Comparison of ENCODE assay signal across 8 cellular contexts in the genomic region with DNA sequence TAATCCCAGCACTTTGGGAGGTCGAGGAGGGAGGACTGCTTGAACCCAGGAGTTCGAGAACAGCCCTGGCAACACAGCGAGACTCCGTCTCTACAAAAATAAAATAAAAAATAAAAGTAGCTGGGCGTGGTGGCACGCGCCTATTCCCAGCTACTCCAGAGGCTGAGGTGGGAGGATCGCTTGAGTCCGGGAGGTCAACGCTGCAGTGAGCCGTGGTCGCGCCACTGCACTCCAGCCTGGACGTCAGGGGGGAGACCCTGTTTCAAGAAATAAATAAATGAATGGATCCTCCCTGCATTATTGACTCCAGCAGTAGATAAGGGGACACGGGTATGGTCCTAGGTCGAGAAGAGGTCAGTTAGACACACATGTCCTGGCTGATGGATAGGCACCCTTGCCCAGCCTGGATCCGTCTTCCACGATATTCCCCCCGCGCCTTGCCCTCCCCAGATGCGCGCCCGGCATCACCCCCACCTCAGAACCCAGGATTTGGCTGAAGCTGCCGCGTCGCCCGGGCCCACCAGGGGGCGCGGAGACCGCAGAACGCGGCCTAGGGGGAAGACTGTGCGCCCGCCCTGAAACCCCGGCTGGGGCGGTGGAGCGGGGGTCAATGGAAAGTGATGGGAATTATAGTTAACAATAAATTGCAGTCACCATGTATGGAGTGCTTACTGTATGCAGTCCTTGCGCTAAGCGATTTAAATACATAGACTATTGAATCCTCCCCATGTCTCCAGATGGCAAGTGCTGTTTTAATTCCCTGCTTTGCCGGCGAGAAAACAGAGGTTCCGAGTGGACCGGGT. TPM values are rescaled to one million over a fixed set of nuclear protein-coding genes. Genes with fewer than 3 reads are reported as not detected.
A peak's percentile ranks its signal among the peaks of the same experiment; 100 is the strongest.
DNase-seq lines count a peak whose midpoint lies in the region; ATAC-seq, FAIRE-seq and TF ChIP-seq lines count a peak whose summit lies in the region.

No MANE protein-coding gene starts in this region.

- H3K4me2 ChIP-seq in astrocyte (ENCODE audit: low read length) (peak overlapping the region; percentile 89), hepatocyte (peak overlapping the region; percentile 98)

- peak overlapping the region; percentile 81 for H3K4me3 Mint-ChIP-seq in T-helper 2 cell treated with Interferon-gamma antibody and Interleukin-4, amounts not matched to agents 5 μg/mL and 100 μg/mL, for 36 hours
- H3K4me3 Mint-ChIP-seq in astrocyte (ENCODE audit: unreplicated experiment) = peak overlapping the region; percentile 85

- H3K27ac Mint-ChIP-seq in T-helper 2 cell treated with Interferon-gamma antibody and Interleukin-4, amounts not matched to agents 5 μg/mL and 100 μg/mL, for 36 hours = peak overlapping the region; percentile 87
- H3K27ac Mint-ChIP-seq in astrocyte (ENCODE audit: unreplicated experiment) = peak overlapping the region; percentile 95

- no TSS peak for BruUV-seq in A673 (replicated peaks; lab: Mats Ljungman, UMichigan)

- H4K20me1 ChIP-seq in astrocyte (ENCODE audit: insufficient read depth, low read length) = no peaks in the 10 kb centered on the region
- H4K20me1 ChIP-seq in hepatocyte (ENCODE audit: insufficient read depth, poor library complexity, severe bottlenecking) = no peaks in the 10 kb centered on the region

- no peaks in the 10 kb centered on the region for H3K27me3 Mint-ChIP-seq in T-helper 2 cell treated with Interferon-gamma antibody and Interleukin-4, amounts not matched to agents 5 μg/mL and 100 μg/mL, for 36 hours (ENCODE audit: low read depth)
- H3K27me3 Mint-ChIP-seq in astrocyte (ENCODE audit: low read depth, unreplicated experiment) = no peaks in the 10 kb centered on the region

- H2AFZ ChIP-seq in astrocyte (ENCODE audit: low read depth, low read length) = peak overlapping the region; percentile 88
- H2AFZ ChIP-seq in hepatocyte = peak overlapping the region; percentile 46

- H3K9me3 ChIP-seq in A673 (ENCODE audit: low read depth, low read length, poor library complexity, severe bottlenecking) (no peaks in the 10 kb centered on the region), astrocyte (ENCODE audit: insufficient read depth, low read depth, low read length) (no peaks in the 10 kb centered on the region), hepatocyte (ENCODE audit: low read depth) (no peaks in the 10 kb centered on the region)

- intact Hi-C loops in A673 (cut with micrococcal nuclease; ENCODE audit: unreplicated experiment) = loop anchor here (1.0 kb wide), 1 partner anchor 19 kb away; no protein-coding TSS in a partner anchor

- peak overlapping the region; percentile 73 for H3K27ac ChIP-seq in A673 (ENCODE audit: low read depth, low read length, poor library complexity, severe bottlenecking)
- H3K27ac ChIP-seq in astrocyte (ENCODE audit: low read depth, low read length) = peak overlapping the region; percentile 89
- peak overlapping the region; percentile 96 for H3K27ac ChIP-seq in hepatocyte
- peak overlapping the region; percentile 97 for H3K27ac ChIP-seq in rectal smooth muscle tissue (ENCODE audit: low read depth, low read length)

- 16% methylated on average over 43 of the region's 43 CpGs for WGBS in hepatocyte (ENCODE audit: low lambda C conversion rate, missing lambda C conversion rate)

- H3K4me1 ChIP-seq in A673 (ENCODE audit: insufficient read depth, low read length, poor library complexity, severe bottlenecking) (peaks cover 23% of the 10 kb centered on the region), astrocyte (ENCODE audit: insufficient read depth, low read length) (peaks cover 33% of the 10 kb centered on the region), hepatocyte (ENCODE audit: insufficient read depth) (peaks cover 25% of the 10 kb centered on the region), rectal smooth muscle tissue (ENCODE audit: control insufficient read depth, insufficient read depth, low read length) (peaks cover 18% of the 10 kb centered on the region)

- H3K4me3 ChIP-seq in A673 (ENCODE audit: low read depth, low read length, poor library complexity, severe bottlenecking) (peak overlapping the region; percentile 48), astrocyte (ENCODE audit: insufficient read depth, low read depth, low read length) (peak overlapping the region; percentile 68), hepatocyte (peak overlapping the region; percentile 59), rectal smooth muscle tissue (ENCODE audit: low read length) (peak overlapping the region; percentile 76)

- H3K9me3 Mint-ChIP-seq in T-helper 2 cell treated with Interferon-gamma antibody and Interleukin-4, amounts not matched to agents 5 μg/mL and 100 μg/mL, for 36 hours = no peaks in the 10 kb centered on the region
- no peaks in the 10 kb centered on the region for H3K9me3 Mint-ChIP-seq in astrocyte (ENCODE audit: unreplicated experiment)

- POLR2A ChIA-PET in A673 (lab: Charles Lee; ENCODE audit: low non-redundant PET) = interaction anchor here (0.6 to 1.4 kb wide), 2 partner anchors 14 to 99 kb away, joined by 4 to 6 read pairs; partner anchors contain the start of gene JUNB

- CTCF ChIA-PET in A673 (lab: Charles Lee) = interaction anchor here (0.6 to 2.1 kb wide), 5 partner anchors 9 to 161 kb away, joined by 4 to 29 read pairs (median 7); partner anchors contain the start of genes FBXW9 and JUNB

- H3K36me3 Mint-ChIP-seq in T-helper 2 cell treated with Interferon-gamma antibody and Interleukin-4, amounts not matched to agents 5 μg/mL and 100 μg/mL, for 36 hours (ENCODE audit: low read depth) = no peaks in the 10 kb centered on the region
- H3K36me3 Mint-ChIP-seq in astrocyte (ENCODE audit: low read depth, unreplicated experiment) = peaks cover 2% of the 10 kb centered on the region

- H3K9ac ChIP-seq in astrocyte (ENCODE audit: low read length) (peak overlapping the region; percentile 84), rectal smooth muscle tissue (ENCODE audit: low read length) (peak overlapping the region; percentile 57)

- H3K36me3 ChIP-seq in A673 (ENCODE audit: insufficient read depth, low read length, poor library complexity, severe bottlenecking) (no peaks in the 10 kb centered on the region), astrocyte (ENCODE audit: insufficient read depth, low read length) (no peaks in the 10 kb centered on the region), hepatocyte (replicated peaks; ENCODE audit: insufficient read depth, low read depth) (no peaks in the 10 kb centered on the region), rectal smooth muscle tissue (ENCODE audit: control insufficient read depth, insufficient read depth, low read length) (no peaks in the 10 kb centered on the region)

- DNase-seq in A673 (ENCODE audit: low spot score) (peak; percentile 91), NCI-H1105 treated with DMSO at 0.1 percent for 48 hours (lab: John Stamatoyannopoulos, UW) (peak; percentile 76), astrocyte (ENCODE audit: low read depth) (no peak), hepatocyte (ENCODE audit: low spot score) (peak; percentile 91)
- DNase-seq in T-helper 2 cell treated with Interferon-gamma antibody and Interleukin-4, amounts not matched to agents 5 μg/mL and 100 μg/mL, for 36 hours (ENCODE audit: low spot score) = peak; percentile 83

- H3K4me1 Mint-ChIP-seq in T-helper 2 cell treated with Interferon-gamma antibody and Interleukin-4, amounts not matched to agents 5 μg/mL and 100 μg/mL, for 36 hours (ENCODE audit: low read depth) = peaks cover 25% of the 10 kb centered on the region
- H3K4me1 Mint-ChIP-seq in astrocyte (ENCODE audit: low read depth, unreplicated experiment) = peaks cover 26% of the 10 kb centered on the region

- ATAC-seq in GM18868 (IDR thresholded peaks at IDR 0.05; ENCODE audit: unreplicated experiment) = peak; percentile 35
- ATAC-seq in GM19023 (IDR thresholded peaks at IDR 0.05; ENCODE audit: unreplicated experiment) = no peak

- TF ChIP-seq CTCF in A673 (conservative IDR thresholded peaks at IDR 0.05; ENCODE audit: low read depth, low read length) = peak; percentile 98
- TF ChIP-seq CTCF in astrocyte (IDR thresholded peaks at IDR 0.05; ENCODE audit: insufficient read depth, low read depth, low read length) = peak; percentile 77
- peak; percentile 98 for TF ChIP-seq CTCF in hepatocyte (IDR thresholded peaks at IDR 0.05; ENCODE audit: poor library complexity)

- FAIRE-seq in astrocyte (lab: Jason Lieb, UNC) = no peak

- H3K9me2 ChIP-seq in hepatocyte (replicated peaks; ENCODE audit: insufficient read depth) = no peaks in the 10 kb centered on the region

- H3K27me3 ChIP-seq in A673 (replicated peaks; ENCODE audit: insufficient read depth, low read depth, low read length, poor library complexity) (no peaks in the 10 kb centered on the region), astrocyte (ENCODE audit: insufficient read depth, low read length) (no peaks in the 10 kb centered on the region), hepatocyte (no peaks in the 10 kb centered on the region), rectal smooth muscle tissue (ENCODE audit: control insufficient read depth, insufficient read depth, low read length) (no peaks in the 10 kb centered on the region)

- no peaks in the 10 kb centered on the region for H3K79me2 ChIP-seq in astrocyte (ENCODE audit: insufficient read depth, low read length)
- H3K79me2 ChIP-seq in hepatocyte = peaks cover 17% of the 10 kb centered on the region

RNA-seq across cellular contexts. Expression of gene HOOK2, which starts 2.1 kb away (rescaled TPM):
- total RNA-seq in A673 (2021) (25.8 and 34.1 TPM in 2 replicates), astrocyte (21.7 and 25.9 TPM in 2 replicates), hepatocyte (44.3 and 70.5 TPM in 2 replicates)
- 113 and 128 TPM in 2 replicates for polyA plus RNA-seq in hepatocyte

RNA-seq across cellular contexts. Expression of gene JUNB, which starts 13.9 kb away (rescaled TPM):
- 27.7 and 28.6 TPM in 2 replicates for total RNA-seq in A673 (2021)
- total RNA-seq in astrocyte = 101 and 126 TPM in 2 replicates
- 343 and 399 TPM in 2 replicates for total RNA-seq in hepatocyte
- 539 and 633 TPM in 2 replicates for polyA plus RNA-seq in hepatocyte

RNA-seq across cellular contexts. Expression of gene PRDX2, which starts 24.2 kb away (rescaled TPM):
- total RNA-seq in A673 (2021) = 406 and 429 TPM in 2 replicates
- 145 and 166 TPM in 2 replicates for total RNA-seq in astrocyte
- 497 and 589 TPM in 2 replicates for total RNA-seq in hepatocyte
- 581 and 582 TPM in 2 replicates for polyA plus RNA-seq in hepatocyte

RNA-seq across cellular contexts. Expression of gene THSD8, which starts 24.5 kb away (rescaled TPM):
- total RNA-seq in A673 (2021) = 45.2 and 53.4 TPM in 2 replicates
- total RNA-seq in astrocyte = 3.6 and 4.5 TPM in 2 replicates
- not detected in 2 replicates for total RNA-seq in hepatocyte
- polyA plus RNA-seq in hepatocyte = 5.1 and 5.7 TPM in 2 replicates

RNA-seq across cellular contexts. Expression of gene BEST2, which starts 25.8 kb away (rescaled TPM):
- total RNA-seq in A673 (2021) (0.13 TPM in 1 of 2 replicates, not detected in the other), astrocyte (not detected in 2 replicates), hepatocyte (not detected in 2 replicates)
- polyA plus RNA-seq in hepatocyte = not detected in 2 replicates
